Comparison of ENCODE assay signal across 20 cellular contexts in genomic region chr1:64248065-64248464, GRCh38. TPM values are rescaled to one million over a fixed set of nuclear protein-coding genes. Genes with fewer than 3 reads are reported as not detected.
DNase-seq lines count a peak whose midpoint lies in the region; ATAC-seq, FAIRE-seq and TF ChIP-seq lines count a peak whose summit lies in the region.
"Had no signal": no experiment of that assay in that cellular context is flagged by ENCODE, and none has a peak within 500 bp of the region (broad histone marks: within the 10 kb centered on the region; RNA-seq: fewer than 3 reads in every experiment).

No MANE protein-coding gene starts in this region.

- DNase-seq in NCI-H524 (lab: John Stamatoyannopoulos, UW) (peak; percentile 19 to 43), NCI-H524 treated with DMSO at 0.1 percent for 48 hours (lab: John Stamatoyannopoulos, UW) (no peak), NCI-H2029 treated with DMSO at 0.1 percent for 48 hours (lab: John Stamatoyannopoulos, UW) (peak; percentile 76), WTC11 (ENCODE audit: low spot score) (no peak), omental fat pad (ENCODE audit: low spot score) (no peak), urothelium cell line (ENCODE audit: low spot score) (no peak)
- DNase-seq in activated CD8-positive, alpha-beta memory T cell treated with anti-CD3 and anti-CD28 coated beads, Interleukin-2, amount 50 U/mL, for 4 hours, result no peak
- DNase-seq: AML-193; CD4-positive, CD25-positive, alpha-beta regulatory T cell; DMS79; GDM1; GOT3; KBM-7; NCI-H1105; NCI-H1694 treated with DMSO at 0.1 percent for 48 hours; NCI-H774; SIG-M5; SW 1271 had no signal

- TF ChIP-seq CTCF in WTC11 (IDR thresholded peaks at IDR 0.05), result no peak
- no peak for TF ChIP-seq CTCF in nephron (IDR thresholded peaks at IDR 0.05; ENCODE audit: unreplicated experiment in 3 of 3)
- TF ChIP-seq CTCF in omental fat pad (IDR thresholded peaks at IDR 0.05), result no peak

- H3K4me1 Mint-ChIP-seq in WTC11 (peaks cover 45% of the 10 kb centered on the region), nephron (peaks cover 42% of the 10 kb centered on the region)

- H3K27me3 Mint-ChIP-seq in WTC11 (ENCODE audit: low read depth) (no peaks in the 10 kb centered on the region), nephron (ENCODE audit: low read depth) (no peaks in the 10 kb centered on the region)

- POLR2A ChIA-PET in WTC11 (lab: Charles Lee), result no interaction called here

- 0 out of 2 replicates have a peak, but pooled peaks cover under 1% of the 10 kb centered on the region for H3K36me3 Mint-ChIP-seq in WTC11
- no peaks in the 10 kb centered on the region for H3K36me3 Mint-ChIP-seq in nephron (ENCODE audit: low read depth)
- H3K36me3 Mint-ChIP-seq: CD4-positive, CD25-positive, alpha-beta regulatory T cell had no signal

- H3K9me3 Mint-ChIP-seq in WTC11 (peaks cover 4% of the 10 kb centered on the region), nephron (peaks cover 4% of the 10 kb centered on the region)

- peak; percentile 56 for ATAC-seq in WTC11
- no peak for ATAC-seq in omental fat pad (ENCODE audit: low FRiP score)

- no peak for FAIRE-seq in urothelium cell line (lab: Jason Lieb, UNC)

- CTCF ChIA-PET in WTC11 (lab: Charles Lee), result interaction anchor here (0.5 to 3.4 kb wide), 10 partner anchors 13 to 688 kb away, joined by 3 to 50 read pairs (median 4); no protein-coding TSS in a partner anchor

- H3K27ac Mint-ChIP-seq in WTC11 (peak overlapping the region; percentile 2; the same call in 1 of the 2 replicates), nephron (peak overlapping the region; percentile 70 to 80 (median 72))
- H3K27ac Mint-ChIP-seq: CD4-positive, CD25-positive, alpha-beta regulatory T cell had no signal

- H3K4me3 Mint-ChIP-seq in WTC11 (no peak overlapping the region), nephron (peak overlapping the region in 2 of 3 experiments; percentile 4 to 20)
- H3K4me3 Mint-ChIP-seq: CD4-positive, CD25-positive, alpha-beta regulatory T cell had no signal

TF ChIP-seq in WTC11, 78 proteins besides CTCF, POLR2A, EP300 and RAD21:
- no peak for TF ChIP-seq MYBL2 (CRISPR knock-in tag; IDR thresholded peaks at IDR 0.05)
- TF ChIP-seq FOXP4 (CRISPR knock-in tag; IDR thresholded peaks at IDR 0.05), result no peak
- no peak for TF ChIP-seq ATF3 (CRISPR knock-in tag; conservative IDR thresholded peaks at IDR 0.05)
- no peak for TF ChIP-seq NFE2L1 (CRISPR knock-in tag; IDR thresholded peaks at IDR 0.05)
- no peak for TF ChIP-seq E2F4 (CRISPR knock-in tag; IDR thresholded peaks at IDR 0.05; ENCODE audit: borderline replicate concordance, low read depth)
- no peak for TF ChIP-seq ATF2 (CRISPR knock-in tag; IDR thresholded peaks at IDR 0.05; ENCODE audit: borderline replicate concordance, low read depth)
- no peak for TF ChIP-seq GABPB1 (CRISPR knock-in tag; IDR thresholded peaks at IDR 0.05)
- TF ChIP-seq PRDM15 (CRISPR knock-in tag; IDR thresholded peaks at IDR 0.05), result no peak
- TF ChIP-seq NR2C2 (CRISPR knock-in tag; IDR thresholded peaks at IDR 0.05), result no peak
- no peak for TF ChIP-seq ZBTB43 (CRISPR knock-in tag; IDR thresholded peaks at IDR 0.05)
- no peak for TF ChIP-seq ZNF317 (CRISPR knock-in tag; IDR thresholded peaks at IDR 0.05; ENCODE audit: borderline replicate concordance, low read depth)
- no peak for TF ChIP-seq USF2 (CRISPR knock-in tag; IDR thresholded peaks at IDR 0.05)

RNA-seq across cellular contexts. Expression of gene UBE2U, which starts 44.6 kb away (rescaled TPM):
- total RNA-seq in WTC11 (2021) (not detected in 3 replicates), omental fat pad (not detected)
- total RNA-seq: CD4-positive, CD25-positive, alpha-beta regulatory T cell; M059J had no signal

Comparison
In these comparisons a context has a peak if more than half of its experiments do, and no peak if none do; other contexts are left out.
1. DNase-seq: peak in NCI-H524 (2 of 2) and NCI-H2029 treated with DMSO at 0.1 percent for 48 hours (single experiment); none in NCI-H524 treated with DMSO at 0.1 percent for 48 hours (single experiment), WTC11 (single experiment), omental fat pad (single experiment), activated CD8-positive, alpha-beta memory T cell treated with anti-CD3 and anti-CD28 coated beads, Interleukin-2, amount 50 U/mL, for 4 hours (single experiment) and urothelium cell line (single experiment).